3 cellular contexts compared by ENCODE assay signal in the genomic region with DNA sequence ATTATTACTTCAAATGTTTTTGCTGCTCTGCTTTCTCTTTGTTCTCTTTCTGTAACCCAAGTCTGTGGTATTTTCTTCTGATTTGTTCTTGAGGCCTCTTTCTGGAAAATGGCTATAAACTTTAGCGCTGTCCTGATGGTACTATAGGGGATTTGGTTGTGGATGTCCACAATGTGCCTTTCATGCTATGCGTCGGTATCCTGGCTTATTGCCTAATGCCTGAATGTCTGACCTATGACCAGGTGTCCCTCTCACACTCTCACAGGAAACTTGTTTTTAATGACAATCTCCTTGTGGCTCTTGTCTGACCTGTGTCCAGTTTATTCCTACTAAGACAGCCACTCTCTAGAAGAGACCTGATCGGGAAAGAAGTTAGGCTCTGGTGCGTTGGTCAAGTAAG.
"Had no signal": no experiment of that assay in that cellular context is flagged by ENCODE, and none has a peak within 500 bp of the region (broad histone marks: within the 10 kb centered on the region; RNA-seq: fewer than 3 reads in every experiment).

No MANE protein-coding gene starts in this region.

- H3K4me3 ChIP-seq: GM12878 had no signal

- ATAC-seq: GM12878 had no signal

- DNase-seq: GDM1, GF-D8 had no signal
